ENCODE assay signal across 27 cellular contexts in the genomic region with DNA sequence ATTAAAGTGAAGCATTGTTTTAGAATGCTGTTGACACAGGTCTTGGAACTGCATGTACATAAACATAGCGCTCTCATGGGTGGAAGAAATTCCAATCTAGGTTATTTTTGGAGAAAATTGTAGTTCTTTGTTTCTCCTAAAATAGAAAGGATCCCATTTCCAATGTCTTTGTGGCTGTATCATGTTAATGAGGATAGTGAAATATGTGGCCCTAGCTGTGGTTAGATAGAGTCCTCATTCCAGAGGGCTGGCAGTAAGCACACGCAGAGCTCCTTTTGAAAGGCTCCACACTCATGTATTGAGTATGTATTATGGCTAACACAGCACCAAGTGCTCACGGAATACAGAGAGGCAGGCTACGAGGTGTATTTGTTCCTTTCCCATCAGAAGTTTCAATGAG.
DNase-seq lines count a peak whose midpoint lies in the region; ATAC-seq, FAIRE-seq and TF ChIP-seq lines count a peak whose summit lies in the region.
"Had no signal": no experiment of that assay in that cellular context is flagged by ENCODE, and none has a peak within 500 bp of the region (broad histone marks: within the 10 kb centered on the region; RNA-seq: fewer than 3 reads in every experiment).

No MANE protein-coding gene starts in this region.

- no peak overlapping the region for H3K4me3 ChIP-seq in AG09309 (ENCODE audit: control insufficient read depth, low read depth, low read length)
- H3K4me3 ChIP-seq in IMR-90 (ENCODE audit: insufficient read depth, low read depth, low read length): no peak overlapping the region
- H3K4me3 ChIP-seq in H1 (ENCODE audit: extremely low read depth in 1 of 4, insufficient read depth in 2 of 4, low read depth in 3 of 4, low read length in 4 of 4): no peak overlapping the region
- no peak overlapping the region for H3K4me3 ChIP-seq in osteoblast (ENCODE audit: insufficient read depth, low read length)
- H3K4me3 ChIP-seq: SK-N-MC had no signal

- H4K91ac ChIP-seq in IMR-90 (ENCODE audit: insufficient read depth, low read depth, low read length): no peak overlapping the region
- H4K91ac ChIP-seq in H1 (replicated peaks; ENCODE audit: insufficient read length, low read length): peak overlapping the region; percentile 0

- H2AK5ac ChIP-seq in IMR-90 (ENCODE audit: low read depth, low read length) (no peak overlapping the region), H1 (ENCODE audit: low read depth, low read length) (no peak overlapping the region)

- CTCF ChIA-PET in IMR-90 (lab: Yijun Ruan, JAX): no interaction called here
- CTCF ChIA-PET in H1 (lab: Charles Lee; ENCODE audit: partially characterized antibody): interaction anchor here (1.0 to 1.8 kb wide), 5 partner anchors 9 to 72 kb away, joined by 3 to 6 read pairs (median 3); no protein-coding TSS in a partner anchor

- no peak overlapping the region for H4K5ac ChIP-seq in IMR-90 (ENCODE audit: low read depth, low read length)
- H4K5ac ChIP-seq in H1 (ENCODE audit: insufficient read length, low read depth, low read length): no peak overlapping the region

- no peak for TF ChIP-seq RAD21 in IMR-90 (IDR thresholded peaks at IDR 0.05; ENCODE audit: low read length)
- no peak for TF ChIP-seq RAD21 in H1 (IDR thresholded peaks at IDR 0.05 in 1 of 2, conservative IDR thresholded peaks at IDR 0.05 in 1 of 2; ENCODE audit: low read depth in 2 of 2, low read length in 2 of 2)

- H2BK5ac ChIP-seq in IMR-90 (ENCODE audit: low read depth, low read length, poor library complexity, severe bottlenecking): no peak overlapping the region
- H2BK5ac ChIP-seq in H1 (ENCODE audit: low read depth, low read length): no peak overlapping the region

- intact Hi-C loops in IMR-90 (cut with micrococcal nuclease): no loop called here

- H2BK15ac ChIP-seq in IMR-90 (ENCODE audit: low read depth, low read length): no peak overlapping the region
- no peak overlapping the region for H2BK15ac ChIP-seq in H1 (ENCODE audit: low read length)

- H3K27me3 ChIP-seq in IMR-90 (ENCODE audit: control insufficient read depth, insufficient read depth, low read length) (no peaks in the 10 kb centered on the region), H1 (replicated peaks in 1 of 4; ENCODE audit: control insufficient read depth in 3 of 4, extremely low read depth in 1 of 4, insufficient read depth in 3 of 4, low read length in 3 of 4) (peaks cover 0 to 1% (median 0%) of the 10 kb centered on the region in 4 experiments; a peak in 1 of 7 replicates), osteoblast (ENCODE audit: insufficient read depth, low read length) (no peaks in the 10 kb centered on the region)

- in situ Hi-C loops in IMR-90 (cut with MboI; ENCODE audit: low sequenced_read_pairs): no loop called here

- H3K23ac ChIP-seq in IMR-90 (ENCODE audit: low read depth, low read length) (no peak overlapping the region), H1 (ENCODE audit: insufficient read length) (no peak overlapping the region)

- TF ChIP-seq EP300 in H1 (IDR thresholded peaks at IDR 0.05; ENCODE audit: borderline replicate concordance in 1 of 2, low read depth in 2 of 2, low read length in 2 of 2): no peak

- H2AFZ ChIP-seq in IMR-90 (replicated peaks; ENCODE audit: low read length, poor library complexity) (no peak overlapping the region), H1 (ENCODE audit: low read length) (peak overlapping the region; percentile 21; the same call in 1 of the 2 replicates), osteoblast (ENCODE audit: low read length) (peak overlapping the region; percentile 82)

- H3K79me1 ChIP-seq in IMR-90 (ENCODE audit: low read depth in 1 of 2, low read length in 2 of 2) (no peaks in the 10 kb centered on the region), H1 (ENCODE audit: low read depth, low read length) (no peaks in the 10 kb centered on the region)

- H2BK120ac ChIP-seq in IMR-90 (ENCODE audit: low read depth, low read length) (no peak overlapping the region), H1 (replicated peaks; ENCODE audit: low read depth, low read length) (no peak overlapping the region)

- peaks cover 3% of the 10 kb centered on the region; the same call in 1 of the 2 replicates for H3K4me1 ChIP-seq in IMR-90 (ENCODE audit: control insufficient read depth, insufficient read depth, low read length)
- peaks cover 0 to 3% (median 0%) of the 10 kb centered on the region in 4 experiments; a peak in 1 of 7 replicates for H3K4me1 ChIP-seq in H1 (replicated peaks in 1 of 4; ENCODE audit: control insufficient read depth in 3 of 4, insufficient read depth in 4 of 4, low read length in 3 of 4)
- H3K4me1 ChIP-seq in osteoblast (ENCODE audit: insufficient read depth, low read length): peaks cover 22% of the 10 kb centered on the region

- peaks cover 3% of the 10 kb centered on the region for H3K27me3 Mint-ChIP-seq in activated T-cell treated with anti-CD3 and anti-CD28 coated beads, Interleukin-2, amount 50 U/mL, for 24 hours

- POLR2A ChIA-PET in IMR-90 (lab: Charles Lee; ENCODE audit: unreplicated experiment) (interaction anchor here (0.5 kb wide), 1 partner anchor 31 kb away, joined by 3 read pairs; no protein-coding TSS in a partner anchor), H1 (lab: Charles Lee; ENCODE audit: partially characterized antibody) (no interaction called here)

- H3K9ac ChIP-seq in IMR-90 (ENCODE audit: low read depth, low read length): no peak overlapping the region
- H3K9ac ChIP-seq in H1 (replicated peaks in 1 of 4; ENCODE audit: extremely low read depth in 1 of 4, low read depth in 3 of 4, low read length in 3 of 4): no peak overlapping the region

- no peak for FAIRE-seq in H1 (lab: Jason Lieb, UNC)
- FAIRE-seq: G401.6, HepG2 had no signal

- H3K4me3 Mint-ChIP-seq in activated T-cell treated with anti-CD3 and anti-CD28 coated beads, Interleukin-2, amount 50 U/mL, for 24 hours: no peak overlapping the region
- H3K4me3 Mint-ChIP-seq: CD8-positive, alpha-beta T cell; H9 had no signal

- H3K36me3 Mint-ChIP-seq in activated T-cell treated with anti-CD3 and anti-CD28 coated beads, Interleukin-2, amount 50 U/mL, for 24 hours (ENCODE audit: low read depth): no peaks in the 10 kb centered on the region
- H3K36me3 Mint-ChIP-seq: CD8-positive, alpha-beta T cell had no signal

- H3K4me1 Mint-ChIP-seq in activated T-cell treated with anti-CD3 and anti-CD28 coated beads, Interleukin-2, amount 50 U/mL, for 24 hours (ENCODE audit: low read depth): peaks cover 12% of the 10 kb centered on the region
- H3K4me1 Mint-ChIP-seq: H9 had no signal

- H2BK12ac ChIP-seq in H1 (ENCODE audit: low read depth, low read length): no peak overlapping the region

- H3K27ac ChIP-seq in IMR-90 (ENCODE audit: insufficient read depth, low read length): no peak overlapping the region
- H3K27ac ChIP-seq in H1 (ENCODE audit: low read depth, low read length): no peak overlapping the region
- peak overlapping the region; percentile 85 for H3K27ac ChIP-seq in osteoblast (ENCODE audit: low read depth, low read length)
- H3K27ac ChIP-seq: HL-60, RWPE1, SK-N-MC had no signal

- H3K36me3 ChIP-seq in IMR-90 (ENCODE audit: control insufficient read depth, insufficient read depth, low read length) (no peaks in the 10 kb centered on the region), H1 (ENCODE audit: control insufficient read depth in 2 of 4, insufficient read depth in 4 of 4, low read length in 3 of 4) (no peaks in the 10 kb centered on the region), osteoblast (ENCODE audit: insufficient read depth, low read length) (no peaks in the 10 kb centered on the region)

- H3K9me1 ChIP-seq in IMR-90 (ENCODE audit: insufficient read depth, low read length): no peaks in the 10 kb centered on the region

- H3K18ac ChIP-seq in IMR-90 (ENCODE audit: low read depth, low read length) (peak overlapping the region; percentile 22; the same call in 1 of the 2 replicates), H1 (ENCODE audit: extremely low read depth, low read length) (no peak overlapping the region)

- H3K4me2 ChIP-seq in IMR-90 (ENCODE audit: low read depth, low read length): no peak overlapping the region
- no peak overlapping the region for H3K4me2 ChIP-seq in H1 (ENCODE audit: insufficient read depth in 1 of 2, low read depth in 2 of 2, low read length in 2 of 2)
- peak overlapping the region; percentile 56 for H3K4me2 ChIP-seq in osteoblast (ENCODE audit: insufficient read depth, low read length)

- H4K20me1 ChIP-seq in IMR-90 (ENCODE audit: insufficient read depth, low read length): no peaks in the 10 kb centered on the region
- H4K20me1 ChIP-seq in H1 (replicated peaks in 1 of 2; ENCODE audit: control insufficient read depth in 1 of 2, insufficient read depth in 2 of 2, low read length in 2 of 2): no peaks in the 10 kb centered on the region
- H4K20me1 ChIP-seq in osteoblast (ENCODE audit: insufficient read depth, low read length): no peaks in the 10 kb centered on the region

- TF ChIP-seq CTCF in AG09309 (IDR thresholded peaks at IDR 0.05; ENCODE audit: control insufficient read depth, insufficient read depth, low read depth, low read length, missing control alignments) (no peak), IMR-90 (conservative IDR thresholded peaks at IDR 0.05; ENCODE audit: low read depth, low read length) (no peak), H1 (IDR thresholded peaks at IDR 0.05; ENCODE audit: control extremely low read depth in 1 of 3, insufficient read depth in 1 of 3, low read depth in 1 of 3, low read length in 3 of 3) (no peak), osteoblast (IDR thresholded peaks at IDR 0.05; ENCODE audit: extremely low read depth, low read depth, low read length) (no peak)

- WGBS in IMR-90 (ENCODE audit: extremely low coverage in 2 of 2, insufficient read length in 1 of 2), 2 experiments: no CpG with 5 or more reads among the region's 4 CpGs
- WGBS in H1 (ENCODE audit: extremely low coverage in 1 of 2, insufficient coverage in 1 of 2, insufficient read length in 1 of 2, insufficient replicate concordance in 2 of 2, low coverage in 1 of 2, low lambda C conversion rate in 2 of 2, missing lambda C conversion rate in 1 of 2), 2 experiments: 91% methylated on average over 4 of the region's 4 CpGs; no CpG with 5 or more reads in 1 of the 2 experiments

- H3K23me2 ChIP-seq in H1 (ENCODE audit: low read depth, low read length): no peaks in the 10 kb centered on the region

- H3K9me3 ChIP-seq in IMR-90 (ENCODE audit: control insufficient read depth, insufficient read depth, low read length) (no peaks in the 10 kb centered on the region), H1 (ENCODE audit: insufficient read depth in 2 of 2, low read depth in 1 of 2, low read length in 1 of 2) (no peaks in the 10 kb centered on the region), osteoblast (ENCODE audit: low read depth, low read length) (no peaks in the 10 kb centered on the region)

- no peak overlapping the region for H3K14ac ChIP-seq in IMR-90 (replicated peaks; ENCODE audit: low read depth, low read length)
- no peak overlapping the region for H3K14ac ChIP-seq in H1 (ENCODE audit: insufficient read length)

- dilution Hi-C loops in IMR-90 (cut with HindIII; ENCODE audit: low sequenced_read_pairs, unreplicated experiment): no loop called here

- H2BK20ac ChIP-seq in IMR-90 (ENCODE audit: low read depth, low read length) (no peak overlapping the region), H1 (ENCODE audit: low read length) (no peak overlapping the region)

- no peaks in the 10 kb centered on the region for H3K9me3 Mint-ChIP-seq in activated T-cell treated with anti-CD3 and anti-CD28 coated beads, Interleukin-2, amount 50 U/mL, for 24 hours
- H3K9me3 Mint-ChIP-seq: CD8-positive, alpha-beta T cell; H9 had no signal

- no peak overlapping the region for H3K27ac Mint-ChIP-seq in activated T-cell treated with anti-CD3 and anti-CD28 coated beads, Interleukin-2, amount 50 U/mL, for 24 hours
- H3K27ac Mint-ChIP-seq: CD8-positive, alpha-beta T cell; H9 had no signal

- H4K8ac ChIP-seq in IMR-90 (ENCODE audit: low read depth in 2 of 2, low read length in 2 of 2) (no peak overlapping the region), H1 (ENCODE audit: extremely low read depth, insufficient read depth, low read length) (no peak overlapping the region)

- ATAC-seq in IMR-90 (ENCODE audit: low read depth): peak; percentile 44
- ATAC-seq: CD8-positive, alpha-beta T cell; HepG2 had no signal

- TF ChIP-seq POLR2A in IMR-90 (IDR thresholded peaks at IDR 0.05; ENCODE audit: low read depth, low read length): no peak
- no peak for TF ChIP-seq POLR2A in H1 (IDR thresholded peaks at IDR 0.05; ENCODE audit: control extremely low read depth in 1 of 2, low read depth in 2 of 2, low read length in 2 of 2)

- no TSS peak for BruUV-seq in IMR-90 (replicated peaks; lab: Mats Ljungman, UMichigan)

- H3K79me2 ChIP-seq in H1 (ENCODE audit: control insufficient read depth in 1 of 2, insufficient read depth in 2 of 2, low read length in 2 of 2) (no peaks in the 10 kb centered on the region), osteoblast (ENCODE audit: insufficient read depth, low read length) (no peaks in the 10 kb centered on the region)

- DNase-seq in AG09309 (ENCODE audit: low read depth): peak; percentile 61
- DNase-seq in IMR-90: no peak
- no peak for DNase-seq in H1 (ENCODE audit: low read depth in 1 of 2, low spot score in 2 of 2)
- peak; percentile 76 for DNase-seq in osteoblast (ENCODE audit: insufficient read length, low spot score, missing footprints)
- DNase-seq in foreskin melanocyte: no peak
- no peak for DNase-seq in COLO668 (lab: John Stamatoyannopoulos, UW; ENCODE audit: unreplicated experiment)
- DNase-seq in NCI-H510A treated with DMSO at 0.1 percent for 48 hours (lab: John Stamatoyannopoulos, UW): no peak
- no peak for DNase-seq in activated T-cell treated with anti-CD3 and anti-CD28 coated beads, Interleukin-2, amount 50 U/mL, for 24 hours
- DNase-seq: C1 segment of cervical spinal cord; Calu3; CD8-positive, alpha-beta T cell; DMS153; H9; KBM-7; NCI-H1092 treated with DMSO at 0.1 percent for 48 hours; NCI-H1436 treated with DMSO at 0.1 percent for 48 hours; NCI-H1930; NCI-H2227 treated with DMSO at 0.1 percent for 48 hours; NCI-H510A; NCI-H748 treated with DMSO at 0.1 percent for 48 hours; NK-92 treated with Interleukin-12 subunit alpha and Interleukin-12 subunit beta, amount 100 ng/mL, for 24 hours; SHP77 treated with DMSO at 0.1 percent for 48 hours had no signal

- no peak overlapping the region for H2AK9ac ChIP-seq in IMR-90 (replicated peaks; ENCODE audit: low read depth, low read length, poor library complexity)

- H3K56ac ChIP-seq in IMR-90 (ENCODE audit: extremely low read depth, insufficient read depth, low read length) (no peak overlapping the region), H1 (replicated peaks; ENCODE audit: insufficient read length, low read depth, low read length) (no peak overlapping the region)

- H3K4ac ChIP-seq in IMR-90 (ENCODE audit: low read depth, low read length) (no peak overlapping the region), H1 (replicated peaks; ENCODE audit: insufficient read length, low read depth, low read length) (no peak overlapping the region)

Comparison
In these comparisons a context has a peak if more than half of its experiments do, and no peak if none do; other contexts are left out.
1. DNase-seq: peak in AG09309 (single experiment) and osteoblast (single experiment); none in IMR-90 (single experiment), H1 (0 of 2), foreskin melanocyte (single experiment), COLO668 (single experiment), NCI-H510A treated with DMSO at 0.1 percent for 48 hours (single experiment) and activated T-cell treated with anti-CD3 and anti-CD28 coated beads, Interleukin-2, amount 50 U/mL, for 24 hours (single experiment).